8 cellular contexts compared by ENCODE assay signal in the genomic region with DNA sequence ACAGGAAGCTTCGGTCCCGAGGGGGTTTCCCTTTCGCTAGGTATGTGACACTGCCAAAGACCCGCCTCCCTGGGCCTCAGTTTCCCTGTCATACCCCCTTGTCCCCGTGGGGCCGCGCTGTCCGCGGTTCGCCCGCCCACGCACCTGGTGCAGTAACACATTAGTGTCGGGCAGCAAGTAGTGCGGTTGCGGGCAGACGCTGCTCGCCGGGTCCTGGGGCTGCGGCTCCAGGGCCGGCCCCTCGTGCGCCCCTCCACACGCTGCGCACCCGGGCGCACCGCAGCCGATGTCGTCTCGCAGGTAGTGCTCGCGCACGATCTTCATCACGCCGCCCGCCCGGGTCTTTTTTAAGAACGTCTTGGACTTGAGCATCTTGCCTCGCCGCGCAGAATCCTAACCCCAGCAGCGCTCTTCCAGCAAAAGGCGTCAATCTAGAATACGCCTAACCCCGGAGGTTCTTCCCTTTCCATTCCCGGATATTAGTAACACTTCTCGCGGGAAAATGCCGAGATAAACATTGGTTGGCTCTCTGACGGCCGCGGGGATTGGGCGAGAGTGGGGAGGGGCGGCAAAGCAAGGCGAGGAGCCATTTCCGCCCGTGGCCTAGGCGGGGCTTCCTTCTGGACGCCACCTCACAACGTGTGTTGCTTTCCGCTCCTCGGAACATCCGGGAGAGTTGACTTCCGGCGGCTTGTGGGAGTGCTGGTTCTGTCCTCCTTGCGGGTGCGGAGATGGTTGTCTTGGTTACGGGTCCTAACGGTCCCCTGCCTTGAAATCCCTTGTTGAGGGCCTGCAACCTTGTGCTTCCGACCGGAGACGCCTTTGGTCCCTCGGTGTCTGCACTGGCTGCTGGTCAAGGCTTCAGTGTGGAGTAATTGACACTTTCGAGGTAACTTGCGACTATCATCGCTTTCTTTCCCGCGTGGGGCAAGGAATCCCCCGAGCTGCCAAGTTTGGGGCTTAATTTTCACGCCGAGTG. TPM values are rescaled to one million over a fixed set of nuclear protein-coding genes. Genes with fewer than 3 reads are reported as not detected.
DNase-seq lines count a peak whose midpoint lies in the region; ATAC-seq and TF ChIP-seq lines count a peak whose summit lies in the region.

A gene with protein sequence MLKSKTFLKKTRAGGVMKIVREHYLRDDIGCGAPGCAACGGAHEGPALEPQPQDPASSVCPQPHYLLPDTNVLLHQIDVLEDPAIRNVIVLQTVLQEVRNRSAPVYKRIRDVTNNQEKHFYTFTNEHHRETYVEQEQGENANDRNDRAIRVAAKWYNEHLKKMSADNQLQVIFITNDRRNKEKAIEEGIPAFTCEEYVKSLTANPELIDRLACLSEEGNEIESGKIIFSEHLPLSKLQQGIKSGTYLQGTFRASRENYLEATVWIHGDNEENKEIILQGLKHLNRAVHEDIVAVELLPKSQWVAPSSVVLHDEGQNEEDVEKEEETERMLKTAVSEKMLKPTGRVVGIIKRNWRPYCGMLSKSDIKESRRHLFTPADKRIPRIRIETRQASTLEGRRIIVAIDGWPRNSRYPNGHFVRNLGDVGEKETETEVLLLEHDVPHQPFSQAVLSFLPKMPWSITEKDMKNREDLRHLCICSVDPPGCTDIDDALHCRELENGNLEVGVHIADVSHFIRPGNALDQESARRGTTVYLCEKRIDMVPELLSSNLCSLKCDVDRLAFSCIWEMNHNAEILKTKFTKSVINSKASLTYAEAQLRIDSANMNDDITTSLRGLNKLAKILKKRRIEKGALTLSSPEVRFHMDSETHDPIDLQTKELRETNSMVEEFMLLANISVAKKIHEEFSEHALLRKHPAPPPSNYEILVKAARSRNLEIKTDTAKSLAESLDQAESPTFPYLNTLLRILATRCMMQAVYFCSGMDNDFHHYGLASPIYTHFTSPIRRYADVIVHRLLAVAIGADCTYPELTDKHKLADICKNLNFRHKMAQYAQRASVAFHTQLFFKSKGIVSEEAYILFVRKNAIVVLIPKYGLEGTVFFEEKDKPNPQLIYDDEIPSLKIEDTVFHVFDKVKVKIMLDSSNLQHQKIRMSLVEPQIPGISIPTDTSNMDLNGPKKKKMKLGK (minus strand): TSS at position 440 of the 979 bp plus-strand sequence. CDS start 68 bp downstream, at position 372.
A gene with protein sequence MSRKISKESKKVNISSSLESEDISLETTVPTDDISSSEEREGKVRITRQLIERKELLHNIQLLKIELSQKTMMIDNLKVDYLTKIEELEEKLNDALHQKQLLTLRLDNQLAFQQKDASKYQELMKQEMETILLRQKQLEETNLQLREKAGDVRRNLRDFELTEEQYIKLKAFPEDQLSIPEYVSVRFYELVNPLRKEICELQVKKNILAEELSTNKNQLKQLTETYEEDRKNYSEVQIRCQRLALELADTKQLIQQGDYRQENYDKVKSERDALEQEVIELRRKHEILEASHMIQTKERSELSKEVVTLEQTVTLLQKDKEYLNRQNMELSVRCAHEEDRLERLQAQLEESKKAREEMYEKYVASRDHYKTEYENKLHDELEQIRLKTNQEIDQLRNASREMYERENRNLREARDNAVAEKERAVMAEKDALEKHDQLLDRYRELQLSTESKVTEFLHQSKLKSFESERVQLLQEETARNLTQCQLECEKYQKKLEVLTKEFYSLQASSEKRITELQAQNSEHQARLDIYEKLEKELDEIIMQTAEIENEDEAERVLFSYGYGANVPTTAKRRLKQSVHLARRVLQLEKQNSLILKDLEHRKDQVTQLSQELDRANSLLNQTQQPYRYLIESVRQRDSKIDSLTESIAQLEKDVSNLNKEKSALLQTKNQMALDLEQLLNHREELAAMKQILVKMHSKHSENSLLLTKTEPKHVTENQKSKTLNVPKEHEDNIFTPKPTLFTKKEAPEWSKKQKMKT (plus strand): TSS at position 673 of the 979 bp plus-strand sequence. CDS start 1,337 bp downstream, outside the sequence.

- TF ChIP-seq CTCF in GM23338 (conservative IDR thresholded peaks at IDR 0.05; ENCODE audit: low read depth in 2 of 2) (no peak), fibroblast of lung (conservative IDR thresholded peaks at IDR 0.05 in 1 of 2, IDR thresholded peaks at IDR 0.05 in 1 of 2; ENCODE audit: low read depth in 1 of 2, low read length in 2 of 2) (no peak)

- peak within 1 kb of the TSS; percentile 99 for H3K4me3 Mint-ChIP-seq in GM23338
- peak within 1 kb of the TSS; percentile 96 to 100 (median 99) for H3K4me3 Mint-ChIP-seq in naive thymus-derived CD4-positive, alpha-beta T cell
- H3K4me3 Mint-ChIP-seq in stimulated activated naive B cell treated with anti-CD40 and anti-IgM and Interleukin-4, amounts not matched to agents 10 μg/mL and 1 μg/mL and 100 μg/mL, for 72 hours = peak within 1 kb of the TSS; percentile 99 to 100

- peak; percentile 98 for ATAC-seq in GM23338
- peak; percentile 99 for ATAC-seq in naive thymus-derived CD4-positive, alpha-beta T cell
- ATAC-seq in stimulated activated naive B cell treated with anti-CD40 and anti-IgM and Interleukin-4, amounts not matched to agents 10 μg/mL and 1 μg/mL and 100 μg/mL, for 72 hours (replicated peaks) = peak; percentile 97 to 98

- no peaks in the 10 kb centered on the region for H3K9me2 ChIP-seq in GM23338 (ENCODE audit: insufficient read depth)

- H3K79me2 ChIP-seq in GM23338 (replicated peaks; ENCODE audit: insufficient read depth) = peaks cover 69% of the 10 kb centered on the region
- peaks cover 73% of the 10 kb centered on the region for H3K79me2 ChIP-seq in fibroblast of lung (ENCODE audit: control insufficient read depth, insufficient read depth, low read length)

- H3K4me2 ChIP-seq in GM23338 = peak within 1 kb of the TSS; percentile 91
- H3K4me2 ChIP-seq in fibroblast of lung (ENCODE audit: extremely low read depth, insufficient read depth, low read length) = peak within 1 kb of the TSS; percentile 97

- CTCF ChIA-PET in naive thymus-derived CD4-positive, alpha-beta T cell (lab: Charles Lee) = no interaction called here

- H3K27ac ChIP-seq in GM23338 (ENCODE audit: low read depth) (peak within 1 kb of the TSS; percentile 51; the same call in 1 of the 2 replicates), fibroblast of lung (ENCODE audit: insufficient read depth, low read length) (peak within 1 kb of the TSS; percentile 83)
- peak within 1 kb of the TSS; percentile 87 for H3K27ac ChIP-seq in naive thymus-derived CD4-positive, alpha-beta T cell (ENCODE audit: low read depth, low read length)

- H3K9ac ChIP-seq in fibroblast of lung (ENCODE audit: insufficient read depth, low read length) = peak within 1 kb of the TSS; percentile 82

- peaks cover 27% of the 10 kb centered on the region for H3K36me3 Mint-ChIP-seq in GM23338 (ENCODE audit: low read depth)
- peaks cover 3 to 43% (median 31%) of the 10 kb centered on the region in 5 donors for H3K36me3 Mint-ChIP-seq in naive thymus-derived CD4-positive, alpha-beta T cell
- H3K36me3 Mint-ChIP-seq in stimulated activated naive B cell treated with anti-CD40 and anti-IgM and Interleukin-4, amounts not matched to agents 10 μg/mL and 1 μg/mL and 100 μg/mL, for 72 hours = peaks cover 28 to 46% of the 10 kb centered on the region in 2 donors

- H3K36me3 ChIP-seq in GM23338 (ENCODE audit: insufficient read depth) (peaks cover 12% of the 10 kb centered on the region; the same call in 1 of the 2 replicates), fibroblast of lung (ENCODE audit: control insufficient read depth, insufficient read depth, low read length) (peaks cover 5% of the 10 kb centered on the region)
- peaks cover 8 to 26% (median 9%) of the 10 kb centered on the region in 3 experiments for H3K36me3 ChIP-seq in naive thymus-derived CD4-positive, alpha-beta T cell (ENCODE audit: control insufficient read depth in 2 of 3, insufficient read depth in 3 of 3, low read length in 3 of 3)

- H3K9me3 Mint-ChIP-seq in GM23338 = no peaks in the 10 kb centered on the region; the same call in 2 of the 3 replicates
- peaks cover 0 to 2% (median 0%) of the 10 kb centered on the region in 11 donors for H3K9me3 Mint-ChIP-seq in naive thymus-derived CD4-positive, alpha-beta T cell
- no peaks in the 10 kb centered on the region for H3K9me3 Mint-ChIP-seq in stimulated activated naive B cell treated with anti-CD40 and anti-IgM and Interleukin-4, amounts not matched to agents 10 μg/mL and 1 μg/mL and 100 μg/mL, for 72 hours

- H4K20me1 ChIP-seq in GM23338 (replicated peaks; ENCODE audit: insufficient read depth) (no peaks in the 10 kb centered on the region; the same call in 1 of the 2 replicates), fibroblast of lung (ENCODE audit: control insufficient read depth, extremely low read depth, insufficient read depth, low read length) (no peaks in the 10 kb centered on the region)

- intact Hi-C loops in naive thymus-derived CD4-positive, alpha-beta T cell (cut with micrococcal nuclease) = loop anchor here (1.0 to 10.0 kb wide), 13 partner anchors 13 to 1503 kb away; a partner anchor contains a TSS

- peak within 1 kb of the TSS; percentile 100 for H3K27ac Mint-ChIP-seq in GM23338
- H3K27ac Mint-ChIP-seq in naive thymus-derived CD4-positive, alpha-beta T cell = peak within 1 kb of the TSS; percentile 95 to 100 (median 98)
- peak within 1 kb of the TSS; percentile 99 for H3K27ac Mint-ChIP-seq in stimulated activated naive B cell treated with anti-CD40 and anti-IgM and Interleukin-4, amounts not matched to agents 10 μg/mL and 1 μg/mL and 100 μg/mL, for 72 hours

- no peaks in the 10 kb centered on the region for H3F3A ChIP-seq in GM23338 (replicated peaks; ENCODE audit: low read depth)

- peak within 1 kb of the TSS; percentile 83 for H2AFZ ChIP-seq in GM23338
- peak within 1 kb of the TSS; percentile 92 for H2AFZ ChIP-seq in fibroblast of lung (ENCODE audit: low read length)

- H3K4me3 ChIP-seq in GM23338 (peak within 1 kb of the TSS; percentile 71), fibroblast of lung (replicated peaks in 1 of 4; ENCODE audit: control extremely low read depth in 1 of 4, insufficient read depth in 1 of 4, low read depth in 3 of 4, low read length in 4 of 4) (peak within 1 kb of the TSS; percentile 81 to 98 (median 88))
- H3K4me3 ChIP-seq in naive thymus-derived CD4-positive, alpha-beta T cell (ENCODE audit: low read length) = peak within 1 kb of the TSS; percentile 94

- H3K27me3 Mint-ChIP-seq in GM23338 (ENCODE audit: insufficient read depth, low read depth, poor library complexity) = peaks cover 7% of the 10 kb centered on the region
- no peaks in the 10 kb centered on the region for H3K27me3 Mint-ChIP-seq in naive thymus-derived CD4-positive, alpha-beta T cell
- H3K27me3 Mint-ChIP-seq in stimulated activated naive B cell treated with anti-CD40 and anti-IgM and Interleukin-4, amounts not matched to agents 10 μg/mL and 1 μg/mL and 100 μg/mL, for 72 hours = no peaks in the 10 kb centered on the region

- H3K4me1 ChIP-seq in GM23338 (ENCODE audit: insufficient read depth) = peaks cover 16% of the 10 kb centered on the region; the same call in 1 of the 2 replicates
- peaks cover 6% of the 10 kb centered on the region for H3K4me1 ChIP-seq in fibroblast of lung (ENCODE audit: control insufficient read depth, extremely low read depth, insufficient read depth, low read length)
- H3K4me1 ChIP-seq in naive thymus-derived CD4-positive, alpha-beta T cell (ENCODE audit: control insufficient read depth in 2 of 2, insufficient read depth in 2 of 2, low read length in 2 of 2) = peaks cover 35 to 37% of the 10 kb centered on the region in 2 donors

- H3K27me3 ChIP-seq in GM23338 (ENCODE audit: insufficient read depth) (no peaks in the 10 kb centered on the region), fibroblast of lung (ENCODE audit: control insufficient read depth, insufficient read depth, low read length) (no peaks in the 10 kb centered on the region)
- H3K27me3 ChIP-seq in naive thymus-derived CD4-positive, alpha-beta T cell (ENCODE audit: control insufficient read depth in 2 of 2, insufficient read depth in 2 of 2, low read length in 2 of 2) = no peaks in the 10 kb centered on the region

- peaks cover 12% of the 10 kb centered on the region for H3K4me1 Mint-ChIP-seq in GM23338
- H3K4me1 Mint-ChIP-seq in naive thymus-derived CD4-positive, alpha-beta T cell = peaks cover 44 to 84% (median 71%) of the 10 kb centered on the region in 7 donors
- peaks cover 18 to 56% of the 10 kb centered on the region in 2 donors for H3K4me1 Mint-ChIP-seq in stimulated activated naive B cell treated with anti-CD40 and anti-IgM and Interleukin-4, amounts not matched to agents 10 μg/mL and 1 μg/mL and 100 μg/mL, for 72 hours

- peak; percentile 99 for DNase-seq in EL
- peak; percentile 99 for DNase-seq in GM23338 (ENCODE audit: low spot score)
- peak; percentile 98 for DNase-seq in LHCN-M2 (ENCODE audit: low read depth)
- peak; percentile 97 for DNase-seq in RPMI8226
- peak; percentile 88 to 92 for DNase-seq in activated T-helper 1 cell treated with anti-CD3 and anti-CD28 coated beads, Interleukin-2, amount 50 U/mL, for 16 hours (ENCODE audit: low read depth in 1 of 2, low spot score in 1 of 2)
- DNase-seq in fibroblast of lung (ENCODE audit: low read depth in 2 of 2) = peak; percentile 98
- peak; percentile 82 to 97 (median 94) for DNase-seq in naive thymus-derived CD4-positive, alpha-beta T cell
- DNase-seq in stimulated activated naive B cell treated with anti-CD40 and anti-IgM and Interleukin-4, amounts not matched to agents 10 μg/mL and 1 μg/mL and 100 μg/mL, for 72 hours = peak; percentile 99

- H3K9me3 ChIP-seq in fibroblast of lung (ENCODE audit: control insufficient read depth, insufficient read depth, low read depth, low read length) = no peaks in the 10 kb centered on the region
- H3K9me3 ChIP-seq in naive thymus-derived CD4-positive, alpha-beta T cell (ENCODE audit: control insufficient read depth in 2 of 3, low read length in 3 of 3) = no peaks in the 10 kb centered on the region

- POLR2A ChIA-PET in naive thymus-derived CD4-positive, alpha-beta T cell (lab: Charles Lee) = no interaction called here

RNA-seq across cellular contexts. Expression of the first gene that starts in this region (rescaled TPM):
- total RNA-seq in GM23338 (2014; rRNA removed; shearing (Covaris generic)) = 43.4 and 45.1 TPM in 2 replicates
- 37.0 and 37.7 TPM in 2 replicates for polyA plus RNA-seq in GM23338 (2016; fragmentation: Nextera tagmentation; extraction: Ambion mirVana)
- total RNA-seq in LHCN-M2 (2014; rRNA removed) = 39.7 and 42.4 TPM in 2 replicates
- polyA plus RNA-seq in LHCN-M2 (2012) = 8.7 TPM
- total RNA-seq in fibroblast of lung = 27.0 and 31.9 TPM in 2 replicates
- polyA plus RNA-seq in fibroblast of lung = 34.6 and 41.4 TPM in 2 replicates
- polyA plus RNA-seq in fibroblast of lung (2012) = 24.8 and 28.2 TPM in 2 replicates
- polyA minus RNA-seq in fibroblast of lung (ENCODE audit: low replicate concordance) = 6.4 and 6.5 TPM in 2 replicates
- total RNA-seq in naive thymus-derived CD4-positive, alpha-beta T cell = 10 to 100 TPM; 24.8 to 44.8 (median 39.2) TPM
- polyA plus RNA-seq in naive thymus-derived CD4-positive, alpha-beta T cell = 10 to 100 TPM; 14.4 to 15.3 TPM

RNA-seq across cellular contexts. Expression of the second gene that starts in this region (rescaled TPM):
- 15.6 and 22.6 TPM in 2 replicates for total RNA-seq in GM23338 (2014; rRNA removed; shearing (Covaris generic))
- polyA plus RNA-seq in GM23338 (2016; fragmentation: Nextera tagmentation; extraction: Ambion mirVana) (11.4 and 14.9 TPM in 2 replicates), fibroblast of lung (8.7 and 9.6 TPM in 2 replicates)
- total RNA-seq in LHCN-M2 (2014; rRNA removed) (14.4 and 15.6 TPM in 2 replicates), fibroblast of lung (25.1 and 32.6 TPM in 2 replicates)
- polyA plus RNA-seq in LHCN-M2 (2012) = 2.8 TPM
- polyA plus RNA-seq in fibroblast of lung (2012) = 6.4 and 10.3 TPM in 2 replicates
- polyA minus RNA-seq in fibroblast of lung (ENCODE audit: low replicate concordance) = 0.44 and 1.3 TPM in 2 replicates
- total RNA-seq in naive thymus-derived CD4-positive, alpha-beta T cell = 10 to 100 TPM; 27.3 to 40.1 (median 31.6) TPM
- polyA plus RNA-seq in naive thymus-derived CD4-positive, alpha-beta T cell = 10 to 100 TPM; 20.4 to 24.9 TPM

Comparison
In these comparisons a context has a peak if more than half of its experiments do, and no peak if none do; other contexts are left out.
1. Peak in every context shown above with its lines: DNase-seq, ATAC-seq, H3K4me3 ChIP-seq and H3K27ac ChIP-seq.